In the genomic region with DNA sequence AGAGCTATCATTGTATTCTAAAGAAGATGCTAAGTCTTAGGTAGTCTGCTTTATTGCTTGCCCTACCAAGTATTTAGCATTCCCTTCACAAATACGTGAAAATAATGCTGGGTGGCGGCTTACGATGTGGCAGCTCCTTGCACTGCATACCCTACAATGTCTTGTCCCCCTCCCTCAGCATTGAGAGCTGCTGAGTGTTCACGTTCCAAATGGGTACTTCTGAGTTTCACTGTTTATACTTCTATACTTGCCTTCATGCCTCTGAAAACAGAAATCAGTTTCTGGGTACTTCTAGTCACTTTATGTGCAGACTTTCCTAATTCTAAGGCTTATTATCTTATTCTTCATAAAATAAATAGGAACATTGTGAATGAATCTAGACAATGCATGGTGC, we compare ENCODE assay signal across 29 cellular contexts.
"Had no signal": no experiment of that assay in that cellular context is flagged by ENCODE, and none has a peak within 500 bp of the region (broad histone marks: within the 10 kb centered on the region; RNA-seq: fewer than 3 reads in every experiment).

No MANE protein-coding gene starts in this region.

- DNase-seq: colonic mucosa; effector CD8-positive, alpha-beta T cell; foreskin melanocyte; hypothalamus; immature natural killer cell; islet precursor cell; kidney glomerular epithelial cell; left ventricle myocardium superior; lower lobe of right lung; naive B cell; stimulated activated CD4-positive, alpha-beta T cell treated with anti-CD3 and anti-CD28 coated beads, Interleukin-12 subunit alpha, Interleukin-12 subunit beta, amount 100 ng/mL, for 4 hours; stimulated activated CD4-positive, alpha-beta T cell treated with anti-CD3 and anti-CD28 coated beads, Interleukin-1b, Interleukin-23, amount 100 ng/mL, for 48 hours; stimulated activated CD4-positive, alpha-beta T cell treated with anti-CD3 and anti-CD28 coated beads, Interleukin-4, amount 100 ng/mL, for 1 hour; stimulated activated CD8-positive, alpha-beta memory T cell treated with anti-CD3 and anti-CD28 coated beads, Interleukin-4, amount 100 ng/mL, for 48 hours; stimulated activated naive CD4-positive, alpha-beta T cell; stimulated activated naive CD8-positive, alpha-beta T cell treated with anti-CD3 and anti-CD28 coated beads, Interleukin-15, amount 100 ng/mL, for 72 hours; transverse colon; upper lobe of right lung had no signal

- H3K4me1 Mint-ChIP-seq: immature natural killer cell; naive B cell; stimulated activated naive CD8-positive, alpha-beta T cell treated with anti-CD3 and anti-CD28 coated beads, Interleukin-15, amount 100 ng/mL, for 72 hours had no signal

- H3K27ac ChIP-seq: colonic mucosa, esophagus muscularis mucosa, lower lobe of right lung, neural progenitor cell, parathyroid adenoma, right atrium auricular region, suprapubic skin, transverse colon, upper lobe of right lung, vagina had no signal

- ATAC-seq: left ventricle myocardium superior; lower lobe of right lung; natural killer cell treated with Interleukin-12 subunit alpha and Interleukin-12 subunit beta and Interleukin-15 and Interleukin-18, amount 100 ng/mL, for 72 hours; sciatic nerve; stimulated activated naive CD8-positive, alpha-beta T cell treated with anti-CD3 and anti-CD28 coated beads, Interleukin-15, amount 100 ng/mL, for 72 hours; upper lobe of right lung had no signal

- H3K4me1 ChIP-seq: colonic mucosa, esophagus muscularis mucosa, lower lobe of right lung, neural progenitor cell, parathyroid adenoma, right atrium auricular region, suprapubic skin, transverse colon, upper lobe of right lung, vagina had no signal

- H3K36me3 Mint-ChIP-seq: immature natural killer cell; naive B cell; natural killer cell treated with Interleukin-12 subunit alpha and Interleukin-12 subunit beta and Interleukin-15 and Interleukin-18, amount 100 ng/mL, for 72 hours; neural progenitor cell had no signal

- H3K9me3 ChIP-seq: colonic mucosa, esophagus muscularis mucosa, lower lobe of right lung, right atrium auricular region, suprapubic skin, transverse colon, upper lobe of right lung, vagina had no signal

- H3K9me3 Mint-ChIP-seq: dendritic cell treated with granulocyte-macrophage colony-stimulating factor and Interleukin-4, amounts not matched to agents 40 ng/mL and 50 ng/mL, for 4 days; neural progenitor cell had no signal

- H3K27me3 ChIP-seq: colonic mucosa, esophagus muscularis mucosa, neural progenitor cell, right atrium auricular region, suprapubic skin, transverse colon, upper lobe of right lung, vagina had no signal

- H3K27me3 Mint-ChIP-seq: dendritic cell treated with granulocyte-macrophage colony-stimulating factor and Interleukin-4, amounts not matched to agents 40 ng/mL and 50 ng/mL, for 4 days; naive B cell; natural killer cell treated with Interleukin-12 subunit alpha and Interleukin-12 subunit beta and Interleukin-15 and Interleukin-18, amount 100 ng/mL, for 72 hours; progenitor cell of endocrine pancreas; stimulated activated naive CD8-positive, alpha-beta T cell treated with anti-CD3 and anti-CD28 coated beads, Interleukin-15, amount 100 ng/mL, for 72 hours had no signal

- H3K27ac Mint-ChIP-seq: dendritic cell treated with granulocyte-macrophage colony-stimulating factor and Interleukin-4, amounts not matched to agents 40 ng/mL and 50 ng/mL, for 4 days; immature natural killer cell; naive B cell; natural killer cell treated with Interleukin-12 subunit alpha and Interleukin-12 subunit beta and Interleukin-15 and Interleukin-18, amount 100 ng/mL, for 72 hours; neural progenitor cell; progenitor cell of endocrine pancreas; stimulated activated naive CD8-positive, alpha-beta T cell treated with anti-CD3 and anti-CD28 coated beads, Interleukin-15, amount 100 ng/mL, for 72 hours had no signal

- H3K9ac ChIP-seq: neural progenitor cell, parathyroid adenoma had no signal

- H3K4me3 ChIP-seq: colonic mucosa, esophagus muscularis mucosa, lower lobe of right lung, neural progenitor cell, right atrium auricular region, smooth muscle cell, suprapubic skin, transverse colon, upper lobe of right lung, vagina had no signal

- H3K36me3 ChIP-seq: colonic mucosa, esophagus muscularis mucosa, lower lobe of right lung, neural progenitor cell, right atrium auricular region, suprapubic skin, transverse colon, upper lobe of right lung, vagina had no signal

- H3K4me3 Mint-ChIP-seq: dendritic cell treated with granulocyte-macrophage colony-stimulating factor and Interleukin-4, amounts not matched to agents 40 ng/mL and 50 ng/mL, for 4 days; immature natural killer cell; naive B cell; natural killer cell treated with Interleukin-12 subunit alpha and Interleukin-12 subunit beta and Interleukin-15 and Interleukin-18, amount 100 ng/mL, for 72 hours; neural progenitor cell; stimulated activated naive CD8-positive, alpha-beta T cell treated with anti-CD3 and anti-CD28 coated beads, Interleukin-15, amount 100 ng/mL, for 72 hours had no signal
